Comparison of ENCODE assay signal across 8 cellular contexts in the genomic region with DNA sequence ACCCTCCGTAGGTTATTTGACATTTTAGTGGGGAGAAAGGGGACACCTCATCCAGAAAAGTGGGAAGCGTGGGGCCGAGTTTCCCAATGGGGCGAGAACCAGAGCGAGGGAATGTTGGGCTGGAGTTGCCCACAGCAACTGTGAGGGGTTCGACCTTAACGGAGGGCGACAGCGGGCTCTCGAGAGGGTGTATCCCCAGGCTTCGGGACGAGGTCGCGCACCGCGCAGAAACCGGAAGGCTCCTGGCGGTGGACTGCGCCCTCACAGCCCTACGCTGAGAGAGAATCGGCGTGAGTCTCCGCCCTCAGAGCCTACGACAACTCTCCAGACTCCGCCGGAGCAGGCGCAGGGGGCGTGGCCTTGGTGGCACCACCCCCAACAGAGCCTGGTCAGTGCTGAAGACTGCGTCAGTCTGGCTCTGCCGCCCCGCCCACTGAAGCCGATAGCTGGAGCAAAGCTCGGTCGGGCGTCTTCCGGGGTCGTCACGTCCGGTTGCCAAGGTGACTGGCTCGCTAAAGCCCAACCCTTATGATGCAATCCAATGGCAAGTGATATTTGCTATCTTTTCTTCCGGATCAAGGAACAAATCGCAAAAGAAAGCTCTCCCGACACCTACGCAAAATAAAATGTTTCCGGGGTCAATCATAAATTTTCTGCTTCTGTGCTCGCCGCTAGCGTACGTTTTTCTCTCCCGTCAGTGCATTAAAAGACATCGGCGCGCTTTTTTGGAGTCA. TPM values are rescaled to one million over a fixed set of nuclear protein-coding genes. Genes with fewer than 3 reads are reported as not detected.
DNase-seq lines count a peak whose midpoint lies in the region; ATAC-seq and TF ChIP-seq lines count a peak whose summit lies in the region.

A gene with protein sequence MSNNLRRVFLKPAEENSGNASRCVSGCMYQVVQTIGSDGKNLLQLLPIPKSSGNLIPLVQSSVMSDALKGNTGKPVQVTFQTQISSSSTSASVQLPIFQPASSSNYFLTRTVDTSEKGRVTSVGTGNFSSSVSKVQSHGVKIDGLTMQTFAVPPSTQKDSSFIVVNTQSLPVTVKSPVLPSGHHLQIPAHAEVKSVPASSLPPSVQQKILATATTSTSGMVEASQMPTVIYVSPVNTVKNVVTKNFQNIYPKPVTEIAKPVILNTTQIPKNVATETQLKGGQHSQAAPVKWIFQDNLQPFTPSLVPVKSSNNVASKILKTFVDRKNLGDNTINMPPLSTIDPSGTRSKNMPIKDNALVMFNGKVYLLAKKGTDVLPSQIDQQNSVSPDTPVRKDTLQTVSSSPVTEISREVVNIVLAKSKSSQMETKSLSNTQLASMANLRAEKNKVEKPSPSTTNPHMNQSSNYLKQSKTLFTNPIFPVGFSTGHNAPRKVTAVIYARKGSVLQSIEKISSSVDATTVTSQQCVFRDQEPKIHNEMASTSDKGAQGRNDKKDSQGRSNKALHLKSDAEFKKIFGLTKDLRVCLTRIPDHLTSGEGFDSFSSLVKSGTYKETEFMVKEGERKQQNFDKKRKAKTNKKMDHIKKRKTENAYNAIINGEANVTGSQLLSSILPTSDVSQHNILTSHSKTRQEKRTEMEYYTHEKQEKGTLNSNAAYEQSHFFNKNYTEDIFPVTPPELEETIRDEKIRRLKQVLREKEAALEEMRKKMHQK (minus strand): TSS at position 257 of the 734 bp plus-strand sequence. CDS start 234 bp downstream, at position 23.

- H3K9ac ChIP-seq in endocrine pancreas (ENCODE audit: control insufficient read depth, insufficient read depth, low read length): peak within 1 kb of the TSS; percentile 79
- H3K9ac ChIP-seq in mesendoderm (ENCODE audit: low read length): peak within 1 kb of the TSS; percentile 73

- no peak within 1 kb of the TSS for H2BK5ac ChIP-seq in mesendoderm (ENCODE audit: low read length)

- H3K79me2 ChIP-seq in mesendoderm (ENCODE audit: control insufficient read depth, insufficient read depth, low read length): no peaks in the 10 kb centered on the region

- H3K4me3 ChIP-seq in endocrine pancreas (ENCODE audit: control insufficient read depth, insufficient read depth, low read length) (peak within 1 kb of the TSS; percentile 90), mesendoderm (ENCODE audit: low read length) (peak within 1 kb of the TSS; percentile 66)

- H3K36me3 Mint-ChIP-seq in activated CD8-positive, alpha-beta memory T cell treated with anti-CD3 and anti-CD28 coated beads, Interleukin-2, amount 10 ng/mL, durations not matched to agents 7 days and 5 days: peaks cover 47% of the 10 kb centered on the region

- no peak within 1 kb of the TSS for H2AK5ac ChIP-seq in mesendoderm (ENCODE audit: low read length)

- CTCF ChIA-PET in activated CD8-positive, alpha-beta memory T cell treated with anti-CD3 and anti-CD28 coated beads, Interleukin-2, amount 10 ng/mL, durations not matched to agents 7 days and 5 days (lab: Charles Lee): interaction anchor here (0.6 to 2.2 kb wide), 15 partner anchors 10 to 260 kb away, joined by 3 to 10 read pairs (median 3); no protein-coding TSS in a partner anchor

- no CpG with 5 or more reads among the region's 53 CpGs for whole genome bisulfite sequencing in mesendoderm (ENCODE audit: extremely low coverage, insufficient coverage, low lambda C conversion rate)

- H3K27me3 Mint-ChIP-seq in activated CD8-positive, alpha-beta memory T cell treated with anti-CD3 and anti-CD28 coated beads, Interleukin-2, amount 10 ng/mL, durations not matched to agents 7 days and 5 days: peaks cover 11% of the 10 kb centered on the region

- peak within 1 kb of the TSS; percentile 85 for H3K56ac ChIP-seq in mesendoderm (ENCODE audit: low read length)

- no peaks in the 10 kb centered on the region for H3K79me1 ChIP-seq in mesendoderm (ENCODE audit: low read length)

- H3K27me3 ChIP-seq in endocrine pancreas (ENCODE audit: control insufficient read depth, insufficient read depth, low read length) (no peaks in the 10 kb centered on the region), mesendoderm (ENCODE audit: insufficient read depth, low read length, poor library complexity) (no peaks in the 10 kb centered on the region)

- H3K4me1 Mint-ChIP-seq in activated CD8-positive, alpha-beta memory T cell treated with anti-CD3 and anti-CD28 coated beads, Interleukin-2, amount 10 ng/mL, durations not matched to agents 7 days and 5 days: peaks cover 37% of the 10 kb centered on the region

- peak within 1 kb of the TSS; percentile 80 for H3K4me3 Mint-ChIP-seq in activated CD8-positive, alpha-beta memory T cell treated with anti-CD3 and anti-CD28 coated beads, Interleukin-2, amount 10 ng/mL, durations not matched to agents 7 days and 5 days

- H3K23ac ChIP-seq in mesendoderm (ENCODE audit: low read length): no peak within 1 kb of the TSS

- ATAC-seq in activated CD8-positive, alpha-beta memory T cell treated with anti-CD3 and anti-CD28 coated beads, Interleukin-2, amount 10 ng/mL, durations not matched to agents 7 days and 5 days: peak; percentile 99

- H3K4me2 ChIP-seq in mesendoderm (ENCODE audit: low read length): peak within 1 kb of the TSS; percentile 32

- peaks cover 19% of the 10 kb centered on the region for H3K9me3 Mint-ChIP-seq in activated CD8-positive, alpha-beta memory T cell treated with anti-CD3 and anti-CD28 coated beads, Interleukin-2, amount 10 ng/mL, durations not matched to agents 7 days and 5 days (ENCODE audit: low read depth)

- H2BK15ac ChIP-seq in mesendoderm (replicated peaks; ENCODE audit: low read depth): no peak within 1 kb of the TSS

- TF ChIP-seq CTCF in GM20000 (IDR thresholded peaks at IDR 0.05; ENCODE audit: extremely low read depth, missing control alignments): no peak

- peak within 1 kb of the TSS; percentile 93 for H4K8ac ChIP-seq in mesendoderm (ENCODE audit: low read depth, low read length)

- peak within 1 kb of the TSS; percentile 93 for H3K27ac Mint-ChIP-seq in activated CD8-positive, alpha-beta memory T cell treated with anti-CD3 and anti-CD28 coated beads, Interleukin-2, amount 10 ng/mL, durations not matched to agents 7 days and 5 days

- H2BK120ac ChIP-seq in mesendoderm (ENCODE audit: low read depth, low read length): peak within 1 kb of the TSS; percentile 68

- H3K4me1 ChIP-seq in endocrine pancreas (ENCODE audit: control insufficient read depth, insufficient read depth, low read length) (no peaks in the 10 kb centered on the region), mesendoderm (ENCODE audit: control insufficient read depth, low read depth, low read length) (no peaks in the 10 kb centered on the region)

- DNase-seq in COLO829 (ENCODE audit: low spot score): peak; percentile 94
- peak; percentile 92 for DNase-seq in GM20000 (ENCODE audit: low spot score)
- peak; percentile 87 for DNase-seq in HT-29 (ENCODE audit: low spot score)
- peak; percentile 99 for DNase-seq in NOMO-1 treated with dmso at 0.1 percent for 144 hours (lab: John Stamatoyannopoulos, UW; ENCODE audit: unreplicated experiment)
- peak; percentile 100 for DNase-seq in activated CD8-positive, alpha-beta memory T cell treated with anti-CD3 and anti-CD28 coated beads, Interleukin-2, amount 10 ng/mL, durations not matched to agents 7 days and 5 days
- DNase-seq in mesendoderm: peak; percentile 99
- DNase-seq in stimulated activated CD8-positive, alpha-beta memory T cell treated with anti-CD3 and anti-CD28 coated beads, Interleukin-15, amount 100 ng/mL, for 1 hour (ENCODE audit: low read depth): peak; percentile 99

- H3K18ac ChIP-seq in mesendoderm (ENCODE audit: low read length): peak within 1 kb of the TSS; percentile 12

- peaks cover 2% of the 10 kb centered on the region for H3K9me3 ChIP-seq in endocrine pancreas (ENCODE audit: control insufficient read depth, low read length)

- H3K36me3 ChIP-seq in endocrine pancreas (ENCODE audit: control insufficient read depth, insufficient read depth, low read length) (no peaks in the 10 kb centered on the region), mesendoderm (ENCODE audit: control insufficient read depth, insufficient read depth, low read length) (no peaks in the 10 kb centered on the region)

- no peak within 1 kb of the TSS for H3K4ac ChIP-seq in mesendoderm (ENCODE audit: low read depth, low read length)

- H4K5ac ChIP-seq in mesendoderm (ENCODE audit: low read length): no peak within 1 kb of the TSS

- H3K27ac ChIP-seq in mesendoderm (ENCODE audit: low read depth, low read length): peak within 1 kb of the TSS; percentile 77

RNA-seq across cellular contexts. Expression of the gene that starts here (rescaled TPM):
- total RNA-seq in HT-29 (2014; rRNA removed; shearing (Covaris generic)): 1.9 and 3.9 TPM in 2 replicates
- total RNA-seq in activated CD8-positive, alpha-beta memory T cell treated with anti-CD3 and anti-CD28 coated beads, Interleukin-2, amount 10 ng/mL, durations not matched to agents 7 days and 5 days: 10 to 100 TPM; 20.7 to 21.3 TPM
- polyA plus RNA-seq in mesendoderm (2013, experiment 1 of 2): 11.7 TPM
- polyA plus RNA-seq in mesendoderm (2013, experiment 2 of 2): 11.6 TPM

Comparison
In these comparisons a context has a peak if more than half of its experiments do, and no peak if none do; other contexts are left out.
1. Peak in every context shown above with its lines: DNase-seq, ATAC-seq, H3K4me3 ChIP-seq and H3K27ac ChIP-seq.